ENCODE assay signal across 8 cellular contexts in genomic region chr1:40314721-40315238, GRCh38. TPM values are rescaled to one million over a fixed set of nuclear protein-coding genes. Genes with fewer than 3 reads are reported as not detected.
DNase-seq lines count a peak whose midpoint lies in the region; ATAC-seq and TF ChIP-seq lines count a peak whose summit lies in the region.

No MANE protein-coding gene starts in this region.

- CTCF ChIA-PET in A673 (lab: Charles Lee): interaction anchor here (0.7 to 1.9 kb wide), 11 partner anchors 17 to 201 kb away, joined by 3 to 12 read pairs (median 4); no protein-coding TSS in a partner anchor

- H3K4me1 ChIP-seq in A673 (ENCODE audit: insufficient read depth, low read length, poor library complexity, severe bottlenecking): peaks cover 13% of the 10 kb centered on the region

- no peaks in the 10 kb centered on the region for H3K36me3 ChIP-seq in A673 (ENCODE audit: insufficient read depth, low read length, poor library complexity, severe bottlenecking)

- TF ChIP-seq CTCF in A673 (conservative IDR thresholded peaks at IDR 0.05; ENCODE audit: low read depth, low read length) (no peak), astrocyte of the spinal cord (IDR thresholded peaks at IDR 0.05; ENCODE audit: low read depth, low read length) (no peak)

- peak overlapping the region in 4 of 6 donors; percentile 73 to 89 (median 80) for H3K27ac Mint-ChIP-seq in naive B cell

- peak overlapping the region; percentile 43 for H3K27ac ChIP-seq in A673 (ENCODE audit: low read depth, low read length, poor library complexity, severe bottlenecking)

- BruUV-seq in A673 (replicated peaks; lab: Mats Ljungman, UMichigan): no TSS peak

- in situ Hi-C loops in astrocyte of the spinal cord (cut with HindIII; ENCODE audit: low sequenced_read_pairs): no loop called here

- no peaks in the 10 kb centered on the region for H3K9me3 ChIP-seq in A673 (ENCODE audit: low read depth, low read length, poor library complexity, severe bottlenecking)

- peak overlapping the region; percentile 56 for H3K4me3 ChIP-seq in A673 (ENCODE audit: low read depth, low read length, poor library complexity, severe bottlenecking)
- peak overlapping the region; percentile 4 for H3K4me3 ChIP-seq in astrocyte of the spinal cord (ENCODE audit: low read depth, low read length)

- no peaks in the 10 kb centered on the region for H3K27me3 ChIP-seq in A673 (replicated peaks; ENCODE audit: insufficient read depth, low read depth, low read length, poor library complexity)

- no peaks in the 10 kb centered on the region for H3K9me3 Mint-ChIP-seq in naive B cell

- peak overlapping the region; percentile 79 to 95 (median 92) for H3K4me3 Mint-ChIP-seq in naive B cell

- H3K4me1 Mint-ChIP-seq in naive B cell: peaks cover 39 to 67% (median 60%) of the 10 kb centered on the region in 3 donors

- H3K27me3 Mint-ChIP-seq in naive B cell: peaks cover 0 to 8% (median 6%) of the 10 kb centered on the region in 3 donors

- ATAC-seq in HG02571 (IDR thresholded peaks at IDR 0.05; ENCODE audit: unreplicated experiment) (peak; percentile 3), naive B cell (ENCODE audit: low read depth in 2 of 2) (no peak), GM18870 (IDR thresholded peaks at IDR 0.05; ENCODE audit: unreplicated experiment) (no peak)

- POLR2A ChIA-PET in A673 (lab: Charles Lee; ENCODE audit: low non-redundant PET): no interaction called here

- no peaks in the 10 kb centered on the region for H3K36me3 Mint-ChIP-seq in naive B cell

- DNase-seq in A673 (ENCODE audit: low spot score) (no peak), astrocyte of the spinal cord (ENCODE audit: low read depth, low spot score) (no peak), naive B cell (no peak), SK-N-DZ (ENCODE audit: low spot score) (no peak), NCI-H1105 (lab: John Stamatoyannopoulos, UW) (no peak), DMS53 (lab: John Stamatoyannopoulos, UW) (no peak)

- intact Hi-C loops in A673 (cut with micrococcal nuclease; ENCODE audit: unreplicated experiment): loop anchor here (5.0 kb wide), 1 partner anchor 88 kb away; no protein-coding TSS in a partner anchor

RNA-seq across cellular contexts. Expression of gene COL9A2, which starts 2.3 kb away (rescaled TPM):
- 5.2 and 5.9 TPM in 2 replicates for total RNA-seq in A673 (2021)
- 1 to 10 TPM; 1.3 to 5.6 (median 3.2) TPM for polyA plus RNA-seq in naive B cell (ENCODE audit: low read depth in 6 of 6)
- polyA plus RNA-seq in SK-N-DZ (2014; cell fraction: cytosol; rRNA removed): 7.9 and 12.1 TPM in 2 replicates
- 125 and 126 TPM in 2 replicates for polyA plus RNA-seq in SK-N-DZ (2014; cell fraction: nucleus; rRNA removed)

RNA-seq across cellular contexts. Expression of gene ZMPSTE24, which starts 56.7 kb away (rescaled TPM):
- 57.5 and 72.1 TPM in 2 replicates for total RNA-seq in A673 (2021)
- polyA plus RNA-seq in naive B cell (ENCODE audit: low read depth in 6 of 6): 10 to 100 TPM; 17.1 to 24.8 (median 20.7) TPM
- polyA plus RNA-seq in SK-N-DZ (2014; cell fraction: cytosol; rRNA removed): 30.1 and 35.3 TPM in 2 replicates
- 16.2 and 18.2 TPM in 2 replicates for polyA plus RNA-seq in SK-N-DZ (2014; cell fraction: nucleus; rRNA removed)

RNA-seq across cellular contexts. Expression of gene SMAP2, which starts 58.7 kb away (rescaled TPM):
- total RNA-seq in A673 (2021): 52.0 and 58.5 TPM in 2 replicates
- 100 to 1,000 TPM; 480 to 946 (median 649) TPM for polyA plus RNA-seq in naive B cell (ENCODE audit: low read depth in 6 of 6)
- polyA plus RNA-seq in SK-N-DZ (2014; cell fraction: cytosol; rRNA removed): 16.5 and 17.8 TPM in 2 replicates
- 14.5 and 17.0 TPM in 2 replicates for polyA plus RNA-seq in SK-N-DZ (2014; cell fraction: nucleus; rRNA removed)
